Comparison of ENCODE assay signal across 9 cellular contexts in the genomic region with DNA sequence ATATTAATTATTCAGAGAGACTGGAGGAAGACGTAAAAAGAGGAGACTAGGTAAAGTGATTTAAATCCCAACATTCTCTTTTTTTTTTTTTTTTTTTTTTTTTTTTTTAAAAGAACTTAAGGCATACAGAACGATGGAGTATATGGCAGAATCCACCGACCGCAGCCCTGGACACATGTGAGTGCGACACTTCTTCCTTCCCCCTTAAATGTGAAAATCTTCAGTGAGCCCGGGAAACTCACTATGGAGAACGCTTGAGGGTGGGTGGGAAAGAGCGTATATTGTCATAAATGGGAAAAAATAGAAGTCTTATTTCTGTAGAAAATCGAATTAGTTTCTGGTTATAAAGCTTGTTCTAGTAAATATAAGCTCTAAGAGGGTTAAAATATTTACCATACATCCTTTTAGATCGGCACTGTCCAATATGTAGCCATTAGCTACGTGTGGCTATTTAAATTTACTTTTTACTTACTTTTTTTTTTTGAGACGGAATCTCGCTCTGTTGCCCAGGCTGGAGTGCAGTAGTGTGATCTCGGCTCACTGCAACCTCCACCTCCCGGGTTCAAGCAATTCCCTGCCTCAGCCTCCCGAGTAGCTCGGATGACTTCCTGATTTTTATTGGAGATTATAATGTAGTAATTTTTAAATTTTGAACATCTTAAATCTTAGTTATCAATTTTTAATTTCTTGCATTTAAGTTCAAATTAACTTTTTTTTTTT. TPM values are rescaled to one million over a fixed set of nuclear protein-coding genes. Genes with fewer than 3 reads are reported as not detected.
DNase-seq lines count a peak whose midpoint lies in the region; ATAC-seq, FAIRE-seq and TF ChIP-seq lines count a peak whose summit lies in the region.
"Had no signal": no experiment of that assay in that cellular context is flagged by ENCODE, and none has a peak within 500 bp of the region (broad histone marks: within the 10 kb centered on the region; RNA-seq: fewer than 3 reads in every experiment).

No MANE protein-coding gene starts in this region.

- H3K9me3 ChIP-seq in MM.1S (replicated peaks; ENCODE audit: insufficient read depth, low read length), result no peaks in the 10 kb centered on the region
- H3K9me3 ChIP-seq in heart right ventricle, result no peaks in the 10 kb centered on the region
- H3K9me3 ChIP-seq in prostate gland, result no peaks in the 10 kb centered on the region

- H3K9me2 ChIP-seq in MM.1S (replicated peaks; ENCODE audit: insufficient read depth, low read length), result no peaks in the 10 kb centered on the region

- H3K36me3 ChIP-seq in MM.1S (replicated peaks; ENCODE audit: insufficient read depth, low read length) (peaks cover 15% of the 10 kb centered on the region; the same call in 1 of the 2 replicates), heart right ventricle (peaks cover 0 to 32% (median 4%) of the 10 kb centered on the region in 9 donors), prostate gland (no peaks in the 10 kb centered on the region)

- H3K27me3 ChIP-seq in MM.1S (replicated peaks; ENCODE audit: insufficient read depth, low read length) (no peaks in the 10 kb centered on the region), heart right ventricle (no peaks in the 10 kb centered on the region), prostate gland (replicated peaks; ENCODE audit: insufficient read depth) (no peaks in the 10 kb centered on the region)

- DNase-seq in activated CD4-positive, alpha-beta T cell treated with anti-CD3 and anti-CD28 coated beads for 48 hours, result peak; percentile 28
- no peak for DNase-seq in activated CD4-positive, alpha-beta T cell treated with anti-CD3 and anti-CD28 coated beads, Interleukin-2, amount 50 U/mL, for 4 hours
- DNase-seq in MM.1S (peak; percentile 10), heart right ventricle (peak in 1 of 2 donors; percentile 17), prostate gland (ENCODE audit: low spot score) (peak; percentile 21), RCC 7860 (ENCODE audit: low spot score) (no peak), C1 segment of cervical spinal cord (lab: John Stamatoyannopoulos, UW) (no peak)
- DNase-seq in activated T-cell treated with anti-CD3 and anti-CD28 coated beads, Interleukin-2, amount 50 U/mL, for 72 hours, result no peak

- peak overlapping the region; percentile 84 for H3K27ac Mint-ChIP-seq in activated T-cell treated with anti-CD3 and anti-CD28 coated beads, Interleukin-2, amount 50 U/mL, for 72 hours

- 6% methylated on average over 17 of the region's 17 CpGs for WGBS in heart right ventricle, 2 donors
- WGBS in prostate gland, result 6% methylated on average over 17 of the region's 17 CpGs

- H3F3A ChIP-seq in MM.1S (ENCODE audit: insufficient read depth, low read length), result no peaks in the 10 kb centered on the region

- intact Hi-C loops in heart right ventricle (cut with DNase I) (loop anchor here in 4 of 10 donors (5.0 to 10.0 kb wide), 4 partner anchors 117 to 467 kb away; a partner anchor contains a TSS), prostate gland (cut with DNase I) (no loop called here)

- H3K4me1 ChIP-seq in MM.1S (ENCODE audit: low read length), result peaks cover 19% of the 10 kb centered on the region
- H3K4me1 ChIP-seq in heart right ventricle, result peaks cover 0 to 61% (median 47%) of the 10 kb centered on the region in 9 donors
- no peaks in the 10 kb centered on the region for H3K4me1 ChIP-seq in prostate gland (replicated peaks)

- no peak for FAIRE-seq in RCC 7860 (lab: Jason Lieb, UNC)
- FAIRE-seq: endometrium had no signal

- peak overlapping the region; percentile 78 for H3K4me2 ChIP-seq in MM.1S (ENCODE audit: low read depth, low read length)

- 0 out of 2 replicates have a peak, but pooled peaks cover 5% of the 10 kb centered on the region for H4K20me1 ChIP-seq in MM.1S (ENCODE audit: insufficient read depth, low read length)

- H3K27ac ChIP-seq in MM.1S (ENCODE audit: low read length) (peak overlapping the region; percentile 78; the same call in 1 of the 2 replicates), heart right ventricle (peak overlapping the region; percentile 87 to 99 (median 97)), prostate gland (peak overlapping the region; percentile 92 to 94)

- peaks cover 28% of the 10 kb centered on the region for H3K4me1 Mint-ChIP-seq in activated T-cell treated with anti-CD3 and anti-CD28 coated beads, Interleukin-2, amount 50 U/mL, for 72 hours (ENCODE audit: low read depth)

- H2AFZ ChIP-seq in MM.1S (ENCODE audit: low read length), result peak overlapping the region; percentile 89

- TF ChIP-seq POLR2A in prostate gland (IDR thresholded peaks at IDR 0.05), result no peak

- H3K4me3 Mint-ChIP-seq in activated T-cell treated with anti-CD3 and anti-CD28 coated beads, Interleukin-2, amount 50 U/mL, for 72 hours, result peak overlapping the region; percentile 87 to 88

- peaks cover 5 to 13% of the 10 kb centered on the region in 2 donors for H3K36me3 Mint-ChIP-seq in activated T-cell treated with anti-CD3 and anti-CD28 coated beads, Interleukin-2, amount 50 U/mL, for 72 hours (ENCODE audit: insufficient read depth in 2 of 2)

- H3K4me3 ChIP-seq in MM.1S (ENCODE audit: low read length) (peak overlapping the region; percentile 87), heart right ventricle (peak overlapping the region; percentile 84 to 99 (median 93)), prostate gland (peak overlapping the region; percentile 92 to 97)

- H3K9ac ChIP-seq in MM.1S (ENCODE audit: low read length), result peak overlapping the region; percentile 89

- no peaks in the 10 kb centered on the region for H3K27me3 Mint-ChIP-seq in activated T-cell treated with anti-CD3 and anti-CD28 coated beads, Interleukin-2, amount 50 U/mL, for 72 hours (ENCODE audit: low read depth)

- peaks cover 58% of the 10 kb centered on the region for H3K79me2 ChIP-seq in MM.1S (ENCODE audit: low read length)

- TF ChIP-seq CTCF in MM.1S (IDR thresholded peaks at IDR 0.05; ENCODE audit: low read length) (no peak), heart right ventricle (IDR thresholded peaks at IDR 0.05) (no peak), prostate gland (IDR thresholded peaks at IDR 0.05) (no peak)

- ATAC-seq in activated T-cell treated with anti-CD3 and anti-CD28 coated beads, Interleukin-2, amount 50 U/mL, for 72 hours (replicated peaks in 1 of 2), result no peak
- ATAC-seq in heart right ventricle, result peak in 4 of 8 donors; percentile 23 to 61 (median 46)

- peaks cover 0 to 2% of the 10 kb centered on the region in 2 donors for H3K9me3 Mint-ChIP-seq in activated T-cell treated with anti-CD3 and anti-CD28 coated beads, Interleukin-2, amount 50 U/mL, for 72 hours

RNA-seq across cellular contexts. Expression of a gene that starts 0.9 kb away (rescaled TPM):
- 10 to 100 TPM; 54.5 to 55.7 TPM for total RNA-seq in activated T-cell treated with anti-CD3 and anti-CD28 coated beads, Interleukin-2, amount 50 U/mL, for 72 hours
- 10 to 100 TPM; 50.9 to 76.9 (median 61.9) TPM for total RNA-seq in heart right ventricle
- 10 to 100 TPM; 22.2 to 25.1 TPM for polyA plus RNA-seq in heart right ventricle
- 10 to 100 TPM; 29.5 to 52.0 TPM for total RNA-seq in prostate gland

Comparison
In these comparisons a context has a peak if more than half of its experiments do, and no peak if none do; other contexts are left out.
1. DNase-seq: peak in activated CD4-positive, alpha-beta T cell treated with anti-CD3 and anti-CD28 coated beads for 48 hours (single experiment), MM.1S (single experiment) and prostate gland (single experiment); none in activated CD4-positive, alpha-beta T cell treated with anti-CD3 and anti-CD28 coated beads, Interleukin-2, amount 50 U/mL, for 4 hours (0 of 2), activated T-cell treated with anti-CD3 and anti-CD28 coated beads, Interleukin-2, amount 50 U/mL, for 72 hours (0 of 2), RCC 7860 (single experiment) and C1 segment of cervical spinal cord (0 of 14).
2. Peak in every context shown above with its lines, with median percentiles within 50 percentile points of each other: H3K27ac ChIP-seq and H3K4me3 ChIP-seq.